Comparison of ENCODE assay signal across 8 cellular contexts in the genomic region with DNA sequence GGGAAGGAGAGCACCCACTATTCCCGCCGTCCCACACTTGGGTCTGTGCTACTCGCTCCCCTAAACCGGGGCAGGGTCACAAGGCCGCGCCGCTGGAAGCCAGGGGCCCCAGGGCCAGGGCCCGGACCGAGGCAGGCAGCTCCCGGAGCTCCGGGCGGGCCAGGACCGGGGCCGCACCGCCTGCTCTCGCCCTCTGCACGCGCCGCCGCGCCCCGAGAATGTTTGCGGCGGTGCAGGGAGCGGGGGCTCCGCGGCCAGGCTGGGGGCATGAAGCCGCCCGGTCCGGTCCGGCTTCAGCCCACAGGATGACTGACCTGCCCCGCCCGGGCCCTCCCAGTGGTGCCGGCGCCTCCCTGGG. TPM values are rescaled to one million over a fixed set of nuclear protein-coding genes. Genes with fewer than 3 reads are reported as not detected.
A peak's percentile ranks its signal among the peaks of the same experiment; 100 is the strongest.
DNase-seq lines count a peak whose midpoint lies in the region; ATAC-seq and TF ChIP-seq lines count a peak whose summit lies in the region.

No MANE protein-coding gene starts in this region.

- no peak for TF ChIP-seq CTCF in chondrocyte (IDR thresholded peaks at IDR 0.05)

- no peaks in the 10 kb centered on the region for H4K20me1 ChIP-seq in BLaER1 treated with 17β-estradiol and CSF1 and Interleukin-3, amounts not matched to agents 10 nM and 100 nM

- POLR2A ChIA-PET in naive thymus-derived CD8-positive, alpha-beta T cell (lab: Charles Lee) = no interaction called here

- ATAC-seq in HG03354 (IDR thresholded peaks at IDR 0.05; ENCODE audit: poor library complexity, severe bottlenecking, unreplicated experiment) (peak; percentile 9), GM18519 (IDR thresholded peaks at IDR 0.05; ENCODE audit: low FRiP score, unreplicated experiment) (no peak)
- ATAC-seq in naive thymus-derived CD8-positive, alpha-beta T cell = peak in 1 of 2 donors; percentile 21

- peak overlapping the region; percentile 88 for H3K4me3 Mint-ChIP-seq in chondrocyte (ENCODE audit: unreplicated experiment)
- peak overlapping the region in 8 of 10 donors; percentile 59 to 84 (median 78) for H3K4me3 Mint-ChIP-seq in naive thymus-derived CD8-positive, alpha-beta T cell

- 0 out of 22 replicates have a peak overlapping the region, but pooled peaks of 2 of the 11 experiments have one; percentile 6 to 10 for H3K27ac ChIP-seq in BLaER1 treated with 17β-estradiol and CSF1 and Interleukin-3, amounts not matched to agents 10 nM and 100 nM

- peaks cover 19% of the 10 kb centered on the region for H3K27me3 Mint-ChIP-seq in chondrocyte (ENCODE audit: low read depth)
- H3K27me3 Mint-ChIP-seq in naive thymus-derived CD8-positive, alpha-beta T cell = peaks cover 20 to 57% (median 47%) of the 10 kb centered on the region in 5 donors

- H3K36me3 ChIP-seq in BLaER1 treated with 17β-estradiol and CSF1 and Interleukin-3, amounts not matched to agents 10 nM and 100 nM = no peaks in the 10 kb centered on the region

- H3K4me3 ChIP-seq in BLaER1 treated with 17β-estradiol and CSF1 and Interleukin-3, amounts not matched to agents 10 nM and 100 nM = peak overlapping the region; percentile 56 to 74 (median 62)

- H3K27me3 ChIP-seq in BLaER1 treated with 17β-estradiol and CSF1 and Interleukin-3, amounts not matched to agents 10 nM and 100 nM = peaks cover 8 to 22% (median 12%) of the 10 kb centered on the region in 11 experiments; a peak in 20 of 22 replicates

- no peaks in the 10 kb centered on the region for H3K36me3 Mint-ChIP-seq in chondrocyte (ENCODE audit: low read depth)
- peaks cover 0 to 4% (median 0%) of the 10 kb centered on the region in 3 donors for H3K36me3 Mint-ChIP-seq in naive thymus-derived CD8-positive, alpha-beta T cell

- H3K4me2 ChIP-seq in BLaER1 treated with 17β-estradiol and CSF1 and Interleukin-3, amounts not matched to agents 10 nM and 100 nM = peak overlapping the region; percentile 79 to 97 (median 93)

- DNase-seq in chondrocyte (ENCODE audit: low spot score) (no peak), SHP77 treated with DMSO at 0.1 percent for 48 hours (lab: John Stamatoyannopoulos, UW) (no peak), NCI-H82 treated with DMSO at 0.1 percent for 48 hours (lab: John Stamatoyannopoulos, UW; ENCODE audit: unreplicated experiment) (no peak), islet precursor cell (no peak)
- DNase-seq in naive thymus-derived CD8-positive, alpha-beta T cell = no peak

- H3K4me1 Mint-ChIP-seq in chondrocyte (ENCODE audit: low read depth) = peaks cover 6% of the 10 kb centered on the region
- H3K4me1 Mint-ChIP-seq in naive thymus-derived CD8-positive, alpha-beta T cell = peaks cover 2 to 10% (median 9%) of the 10 kb centered on the region in 4 donors

- H3K4me1 ChIP-seq in BLaER1 treated with 17β-estradiol and CSF1 and Interleukin-3, amounts not matched to agents 10 nM and 100 nM = peaks cover 0 to 29% (median 12%) of the 10 kb centered on the region in 10 experiments; a peak in 17 of 20 replicates

- no peak overlapping the region for H3K27ac Mint-ChIP-seq in chondrocyte (ENCODE audit: unreplicated experiment)
- H3K27ac Mint-ChIP-seq in naive thymus-derived CD8-positive, alpha-beta T cell = no peak overlapping the region

- H3K9ac ChIP-seq in BLaER1 treated with 17β-estradiol and CSF1 and Interleukin-3, amounts not matched to agents 10 nM and 100 nM = peak overlapping the region; percentile 40 to 71 (median 66); a peak in 20 of 22 replicates

- H3K9me3 ChIP-seq in BLaER1 treated with 17β-estradiol and CSF1 and Interleukin-3, amounts not matched to agents 10 nM and 100 nM (replicated peaks in 1 of 11) = no peaks in the 10 kb centered on the region

- H3K9me3 Mint-ChIP-seq in chondrocyte (ENCODE audit: low read depth) = peaks cover 4% of the 10 kb centered on the region
- peaks cover 0 to 6% (median 0%) of the 10 kb centered on the region in 9 donors for H3K9me3 Mint-ChIP-seq in naive thymus-derived CD8-positive, alpha-beta T cell

RNA-seq across cellular contexts. Expression of gene CTSV, which starts 0.4 kb away (rescaled TPM):
- 0.34 to 0.90 TPM (median 0.85 TPM) in 3 replicates for total RNA-seq in chondrocyte
- total RNA-seq in naive thymus-derived CD8-positive, alpha-beta T cell = not detected
- not detected for polyA plus RNA-seq in naive thymus-derived CD8-positive, alpha-beta T cell
